Comparison of ENCODE assay signal across 9 cellular contexts in genomic region chr9:135480071-135480941, GRCh38. TPM values are rescaled to one million over a fixed set of nuclear protein-coding genes. Genes with fewer than 3 reads are reported as not detected.
DNase-seq lines count a peak whose midpoint lies in the region; ATAC-seq, FAIRE-seq and TF ChIP-seq lines count a peak whose summit lies in the region.
"Had no signal": no experiment of that assay in that cellular context is flagged by ENCODE, and none has a peak within 500 bp of the region (broad histone marks: within the 10 kb centered on the region; RNA-seq: fewer than 3 reads in every experiment).

No MANE protein-coding gene starts in this region.

- SMC1A ChIA-PET in GM12878 (lab: Charles Lee; ENCODE audit: uncharacterized antibody, unreplicated experiment) = no interaction called here

- peak; percentile 78 for ATAC-seq in GM12878
- ATAC-seq in GM18907 (IDR thresholded peaks at IDR 0.05; ENCODE audit: unreplicated experiment) = no peak

- no peak for TF ChIP-seq EP300 in GM12878 (IDR thresholded peaks at IDR 0.05; ENCODE audit: borderline replicate concordance in 1 of 2, control insufficient read depth in 1 of 2, low read depth in 2 of 2, low read length in 2 of 2)

- CTCF ChIA-PET in GM12878 (lab: Yijun Ruan, JAX) = interaction anchor here (1.2 kb wide), 1 partner anchor 24 kb away, joined by 3 read pairs; no protein-coding TSS in a partner anchor

- H3K9me3 ChIP-seq in Karpas-422 (ENCODE audit: low read length) = no peaks in the 10 kb centered on the region
- no peaks in the 10 kb centered on the region for H3K9me3 ChIP-seq in GM12878 (replicated peaks; ENCODE audit: control insufficient read depth, insufficient read depth, low read length)

- TF ChIP-seq POLR2A in GM12878 (IDR thresholded peaks at IDR 0.05; ENCODE audit: low read depth, low read length) = no peak

- TF ChIP-seq RAD21 in GM12878 (IDR thresholded peaks at IDR 0.05; ENCODE audit: insufficient read depth, low read depth, low read length) = no peak

- intact Hi-C loops in GM12878 (cut with micrococcal nuclease; ENCODE audit: unreplicated experiment) = no loop called here

- H2AFZ ChIP-seq in Karpas-422 (ENCODE audit: low read length) = no peak overlapping the region
- H2AFZ ChIP-seq in GM12878 (ENCODE audit: control insufficient read depth, low read depth, low read length) = peak overlapping the region; percentile 63

- H3K27ac ChIP-seq in Karpas-422 (ENCODE audit: low read length) (no peak overlapping the region), GM12878 (ENCODE audit: control insufficient read depth, insufficient read depth) (no peak overlapping the region), skin epidermis (peak overlapping the region in 17 of 21 experiments; percentile 1 to 79 (median 50))

- WGBS in GM12878 (ENCODE audit: insufficient coverage, insufficient replicate concordance, low lambda C conversion rate, missing lambda C conversion rate) = 1% methylated on average over 47 of the region's 76 CpGs

- in situ Hi-C loops in GM12878 (cut with MboI) = no loop called here

- H3K4me2 ChIP-seq in Karpas-422 (ENCODE audit: low read depth, low read length, poor library complexity, severe bottlenecking) (peak overlapping the region; percentile 40), GM12878 (ENCODE audit: control insufficient read depth, insufficient read depth) (peak overlapping the region; percentile 82)

- DNase-seq in ELF-1 (ENCODE audit: low read depth, low spot score) = peak; percentile 72
- DNase-seq in Karpas-422 = no peak
- no peak for DNase-seq in GM12878 (ENCODE audit: low read depth, low spot score)
- peak; percentile 60 for DNase-seq in iPS-NIHi11 (ENCODE audit: low spot score)
- DNase-seq in stimulated activated CD4-positive, alpha-beta T cell treated with anti-CD3 and anti-CD28 coated beads, Interleukin-4, amount 100 ng/mL, for 1 hour = no peak
- DNase-seq in pons (ENCODE audit: low spot score) = no peak

- H3K9ac ChIP-seq in Karpas-422 (ENCODE audit: low read length) (no peak overlapping the region; the same call in 1 of the 2 replicates), GM12878 (ENCODE audit: control insufficient read depth, insufficient read depth, low read length) (no peak overlapping the region)

- RAD21 ChIA-PET in GM12878 (lab: Charles Lee; ENCODE audit: unreplicated experiment) = no interaction called here

- no peaks in the 10 kb centered on the region for H3K9me2 ChIP-seq in Karpas-422 (replicated peaks; ENCODE audit: insufficient read depth, low read length)

- FAIRE-seq in GM12878 (lab: Jason Lieb, UNC) = no peak
- FAIRE-seq: TTC549 had no signal

- TF ChIP-seq CTCF in GM12878 (IDR thresholded peaks at IDR 0.05 in 2 of 3, conservative IDR thresholded peaks at IDR 0.05 in 1 of 3; ENCODE audit: control insufficient read depth in 2 of 3, extremely low read depth in 1 of 3, insufficient read depth in 1 of 3, low read depth in 3 of 3, low read length in 3 of 3) = no peak

- H3K4me1 ChIP-seq in Karpas-422 (ENCODE audit: low read length) (peaks cover 19% of the 10 kb centered on the region), GM12878 (ENCODE audit: control insufficient read depth, insufficient read depth, low read length) (no peaks in the 10 kb centered on the region)

- BruUV-seq in GM12878 (replicated peaks; lab: Mats Ljungman, UMichigan) = no TSS peak

- H3K4me3 ChIP-seq in Karpas-422 (ENCODE audit: low read length) = peak overlapping the region; percentile 45; the same call in 1 of the 2 replicates
- peak overlapping the region; percentile 63 for H3K4me3 ChIP-seq in GM12878
- H3K4me3 ChIP-seq in skin epidermis = peak overlapping the region; percentile 58 to 78 (median 66)

- POLR2A ChIA-PET in GM12878 (lab: Charles Lee) = no interaction called here

- H3K79me2 ChIP-seq in Karpas-422 (ENCODE audit: low read length) (no peaks in the 10 kb centered on the region), GM12878 (ENCODE audit: control insufficient read depth, insufficient read depth, low read length) (no peaks in the 10 kb centered on the region)

- H4K20me1 ChIP-seq in Karpas-422 (ENCODE audit: insufficient read depth, low read depth, low read length) (no peaks in the 10 kb centered on the region), GM12878 (ENCODE audit: control insufficient read depth, insufficient read depth) (no peaks in the 10 kb centered on the region)

- no peaks in the 10 kb centered on the region for H3K36me3 ChIP-seq in Karpas-422 (ENCODE audit: insufficient read depth, low read length)
- H3K36me3 ChIP-seq in GM12878 (ENCODE audit: control insufficient read depth in 2 of 2, insufficient read depth in 2 of 2, low read length in 1 of 2) = no peaks in the 10 kb centered on the region; a peak in 1 of 4 replicates

- no peaks in the 10 kb centered on the region for H3K27me3 ChIP-seq in Karpas-422 (ENCODE audit: low read length)
- peaks cover 0 to 8% of the 10 kb centered on the region in 2 experiments; a peak in 1 of 4 replicates for H3K27me3 ChIP-seq in GM12878 (replicated peaks in 1 of 2; ENCODE audit: control insufficient read depth in 2 of 2, insufficient read depth in 2 of 2, low read length in 1 of 2)

TF ChIP-seq in GM12878, 131 proteins besides CTCF, POLR2A, EP300 and RAD21 (continues in another document):
- peak; percentile 59; the same call in 1 of the 2 replicates for TF ChIP-seq GATAD2B (conservative IDR thresholded peaks at IDR 0.05; ENCODE audit: low read depth)

RNA-seq across cellular contexts. Expression of gene PPP1R26, which starts 0.7 kb away (rescaled TPM):
- 0.22 and 1.2 TPM in 2 replicates for total RNA-seq in Karpas-422 (2014; rRNA removed; shearing (Covaris generic); ENCODE audit: low replicate concordance)
- total RNA-seq in GM12878 (2013; cell fraction: nucleolus; rRNA removed) = 4.1 and 7.5 TPM in 2 replicates
- total RNA-seq in GM12878 (2014; rRNA removed) (0.33 and 0.45 TPM in 2 replicates), GM12878 (2014; rRNA removed; fragmentation: Illumina TruSeq; extraction: Trizol) (0.14 and 0.18 TPM in 2 replicates), GM12878 (2021) (0.35 and 0.54 TPM in 2 replicates)
- polyA plus RNA-seq in GM12878 (2011; ENCODE audit: low read depth) = 6.2 TPM
- polyA plus RNA-seq in GM12878 (2011; rRNA removed) (1.5 and 1.9 TPM in 2 replicates), GM12878 (2014; fragmentation: Illumina TruSeq; extraction: Trizol) (0.07 TPM in 1 of 2 replicates, not detected in the other), GM12878 (2014; fragmentation: Nextera tagmentation; extraction: Ambion mirVana) (under 1 TPM; 0.02 to 0.04 TPM), GM12878 (2014; rRNA removed) (0.15 and 0.18 TPM in 2 replicates), GM12878 (2016; fragmentation: Nextera tagmentation; extraction: Ambion mirVana) (under 1 TPM; 0.09 to 0.62 TPM)
- polyA plus RNA-seq in GM12878 (2011; cell fraction: cytosol; rRNA removed) = 2.2 and 3.1 TPM in 2 replicates
- 5.8 and 6.5 TPM in 2 replicates for polyA plus RNA-seq in GM12878 (2011; cell fraction: nucleus; rRNA removed)
- 0.76 and 1.4 TPM in 2 replicates for polyA plus RNA-seq in GM12878 (2012)
- polyA minus RNA-seq in GM12878 (2011; rRNA and poly(A)+ RNA removed) = 1.5 and 2.9 TPM in 2 replicates
- polyA minus RNA-seq in GM12878 (2011; cell fraction: cytosol; rRNA and poly(A)+ RNA removed) = 1.5 and 2.1 TPM in 2 replicates
- 1.1 and 2.2 TPM in 2 replicates for polyA minus RNA-seq in GM12878 (2011; cell fraction: nucleus; rRNA and poly(A)+ RNA removed)

RNA-seq across cellular contexts. Expression of gene MRPS2, which starts 20.2 kb away (rescaled TPM):
- total RNA-seq in Karpas-422 (2014; rRNA removed; shearing (Covaris generic); ENCODE audit: low replicate concordance) = 47.9 and 51.9 TPM in 2 replicates
- 15.0 and 26.5 TPM in 2 replicates for total RNA-seq in GM12878 (2013; cell fraction: nucleolus; rRNA removed)
- total RNA-seq in GM12878 (2014; rRNA removed) (78.5 and 86.9 TPM in 2 replicates), GM12878 (2014; rRNA removed; fragmentation: Illumina TruSeq; extraction: Trizol) (33.4 and 42.2 TPM in 2 replicates), GM12878 (2021) (63.8 and 67.7 TPM in 2 replicates)
- 29.0 TPM for polyA plus RNA-seq in GM12878 (2011; ENCODE audit: low read depth)
- polyA plus RNA-seq in GM12878 (2011; rRNA removed) (24.1 and 71.4 TPM in 2 replicates), GM12878 (2014; fragmentation: Illumina TruSeq; extraction: Trizol) (14.3 and 61.9 TPM in 2 replicates), GM12878 (2014; fragmentation: Nextera tagmentation; extraction: Ambion mirVana) (10 to 100 TPM in 1 of 2 experiments, 1 to 10 TPM in 1; 3.3 to 14.5 TPM), GM12878 (2014; rRNA removed) (103 and 115 TPM in 2 replicates), GM12878 (2016; fragmentation: Nextera tagmentation; extraction: Ambion mirVana) (100 to 1,000 TPM in 1 of 2 experiments, 10 to 100 TPM in 1; 97.8 to 101 TPM)
- polyA plus RNA-seq in GM12878 (2011; cell fraction: cytosol; rRNA removed) = 199 and 296 TPM in 2 replicates
- polyA plus RNA-seq in GM12878 (2011; cell fraction: nucleus; rRNA removed) = 180 and 192 TPM in 2 replicates
- polyA plus RNA-seq in GM12878 (2012) = 68.7 and 76.0 TPM in 2 replicates
- polyA minus RNA-seq in GM12878 (2011; rRNA and poly(A)+ RNA removed) = 99.2 and 154 TPM in 2 replicates
- 49.2 and 60.8 TPM in 2 replicates for polyA minus RNA-seq in GM12878 (2011; cell fraction: cytosol; rRNA and poly(A)+ RNA removed)
- polyA minus RNA-seq in GM12878 (2011; cell fraction: nucleus; rRNA and poly(A)+ RNA removed) = 32.9 and 60.4 TPM in 2 replicates

RNA-seq across cellular contexts. Expression of gene LCN1, which starts 40.9 kb away (rescaled TPM):
- total RNA-seq in Karpas-422 (2014; rRNA removed; shearing (Covaris generic); ENCODE audit: low replicate concordance) = not detected in 2 replicates
- total RNA-seq in GM12878 (2013; cell fraction: nucleolus; rRNA removed) = not detected in 2 replicates
- not detected in 2 replicates for total RNA-seq in GM12878 (2014; rRNA removed)
- not detected in 2 replicates for total RNA-seq in GM12878 (2014; rRNA removed; fragmentation: Illumina TruSeq; extraction: Trizol)
- not detected in 2 replicates for total RNA-seq in GM12878 (2021)
- not detected for polyA plus RNA-seq in GM12878 (2011; ENCODE audit: low read depth)
- not detected in 2 replicates for polyA plus RNA-seq in GM12878 (2011; rRNA removed)
- not detected in 2 replicates for polyA plus RNA-seq in GM12878 (2011; cell fraction: cytosol; rRNA removed)
- polyA plus RNA-seq in GM12878 (2011; cell fraction: nucleus; rRNA removed) = not detected in 2 replicates
- polyA plus RNA-seq in GM12878 (2012) = not detected in 2 replicates
- not detected in 2 replicates for polyA plus RNA-seq in GM12878 (2014; fragmentation: Illumina TruSeq; extraction: Trizol)
- not detected for polyA plus RNA-seq in GM12878 (2014; fragmentation: Nextera tagmentation; extraction: Ambion mirVana)
- polyA plus RNA-seq in GM12878 (2014; rRNA removed) = not detected in 2 replicates
- polyA plus RNA-seq in GM12878 (2016; fragmentation: Nextera tagmentation; extraction: Ambion mirVana) = not detected
- polyA minus RNA-seq in GM12878 (2011; rRNA and poly(A)+ RNA removed) = not detected in 2 replicates
- polyA minus RNA-seq in GM12878 (2011; cell fraction: cytosol; rRNA and poly(A)+ RNA removed) = not detected in 2 replicates
- polyA minus RNA-seq in GM12878 (2011; cell fraction: nucleus; rRNA and poly(A)+ RNA removed) = not detected in 2 replicates

Comparison
In these comparisons a context has a peak if more than half of its experiments do, and no peak if none do; other contexts are left out.
1. DNase-seq: peak in ELF-1 (single experiment) and iPS-NIHi11 (single experiment); none in Karpas-422 (single experiment), GM12878 (single experiment), stimulated activated CD4-positive, alpha-beta T cell treated with anti-CD3 and anti-CD28 coated beads, Interleukin-4, amount 100 ng/mL, for 1 hour (single experiment) and pons (single experiment).
2. H3K27ac ChIP-seq: peak in skin epidermis (17 of 21); none in Karpas-422 (single experiment) and GM12878 (single experiment).
3. Peak in every context shown above with its lines, with median percentiles within 50 percentile points of each other: H3K4me3 ChIP-seq.